In genomic region chr9:137694962-137695875, GRCh38 we compare ENCODE assay signal across 8 cellular contexts.
A peak's percentile ranks its signal among the peaks of the same experiment; 100 is the strongest.
DNase-seq lines count a peak whose midpoint lies in the region; ATAC-seq and TF ChIP-seq lines count a peak whose summit lies in the region.

No MANE protein-coding gene starts in this region.

- H3K79me2 ChIP-seq in mammary epithelial cell (ENCODE audit: insufficient read depth, low read length) (peaks cover 94% of the 10 kb centered on the region), fibroblast of lung (ENCODE audit: control insufficient read depth, insufficient read depth, low read length) (peaks cover 69% of the 10 kb centered on the region)

- peaks cover 14% of the 10 kb centered on the region for H3K4me1 Mint-ChIP-seq in MCF 10A (ENCODE audit: insufficient read depth, unreplicated experiment)
- peaks cover 44 to 79% (median 69%) of the 10 kb centered on the region in 4 donors for H3K4me1 Mint-ChIP-seq in naive thymus-derived CD8-positive, alpha-beta T cell

- H3K36me3 ChIP-seq in mammary epithelial cell (ENCODE audit: insufficient read depth, low read length): no peaks in the 10 kb centered on the region
- no peaks in the 10 kb centered on the region for H3K36me3 ChIP-seq in fibroblast of lung (ENCODE audit: control insufficient read depth, insufficient read depth, low read length)

- DNase-seq in MCF 10A (ENCODE audit: unreplicated experiment) (peak; percentile 32), mammary epithelial cell (no peak), SK-N-DZ (ENCODE audit: low spot score) (peak; percentile 64), fibroblast of lung (ENCODE audit: low read depth in 2 of 2) (peak in 1 of 2 donors; percentile 27)
- peak in 2 of 10 donors; percentile 21 to 28 for DNase-seq in naive thymus-derived CD8-positive, alpha-beta T cell

- POLR2A ChIA-PET in MCF 10A (lab: Yijun Ruan, JAX): interaction anchor here (0.8 kb wide), 1 partner anchor 74 kb away, joined by 3 read pairs; no protein-coding TSS in a partner anchor
- POLR2A ChIA-PET in naive thymus-derived CD8-positive, alpha-beta T cell (lab: Charles Lee): no interaction called here

- H2AFZ ChIP-seq in mammary epithelial cell (ENCODE audit: low read depth, low read length) (no peak overlapping the region), fibroblast of lung (ENCODE audit: low read length) (no peak overlapping the region)

- no TSS peak for BruUV-seq in MCF 10A (replicated peaks; lab: Mats Ljungman, UMichigan)
- no TSS peak for BruUV-seq in mammary epithelial cell (replicated peaks; lab: Mats Ljungman, UMichigan)

- peaks cover 28% of the 10 kb centered on the region for H3K36me3 Mint-ChIP-seq in MCF 10A (ENCODE audit: insufficient read depth, unreplicated experiment)
- H3K36me3 Mint-ChIP-seq in naive thymus-derived CD8-positive, alpha-beta T cell: peaks cover 0 to 15% (median 2%) of the 10 kb centered on the region in 3 donors

- no peak overlapping the region for H3K4me2 ChIP-seq in mammary epithelial cell (ENCODE audit: insufficient read depth, low read depth, low read length)
- H3K4me2 ChIP-seq in fibroblast of lung (ENCODE audit: extremely low read depth, insufficient read depth, low read length): no peak overlapping the region

- H3K4me1 ChIP-seq in mammary epithelial cell (ENCODE audit: insufficient read depth, low read length) (peaks cover 5% of the 10 kb centered on the region), fibroblast of lung (ENCODE audit: control insufficient read depth, extremely low read depth, insufficient read depth, low read length) (no peaks in the 10 kb centered on the region)

- no peak overlapping the region for H3K27ac ChIP-seq in mammary epithelial cell (ENCODE audit: insufficient read depth, low read depth, low read length)
- H3K27ac ChIP-seq in fibroblast of lung (ENCODE audit: insufficient read depth, low read length): no peak overlapping the region

- in situ Hi-C loops in mammary epithelial cell (cut with MboI; ENCODE audit: low sequenced_read_pairs in 2 of 2): no loop called here

- H3K27me3 Mint-ChIP-seq in MCF 10A (ENCODE audit: insufficient read depth, unreplicated experiment): no peaks in the 10 kb centered on the region
- H3K27me3 Mint-ChIP-seq in naive thymus-derived CD8-positive, alpha-beta T cell: no peaks in the 10 kb centered on the region

- no peak overlapping the region for H3K27ac Mint-ChIP-seq in MCF 10A (ENCODE audit: low read depth, unreplicated experiment)
- peak overlapping the region in 5 of 10 donors; percentile 7 to 86 (median 38) for H3K27ac Mint-ChIP-seq in naive thymus-derived CD8-positive, alpha-beta T cell

- H4K20me1 ChIP-seq in mammary epithelial cell (ENCODE audit: insufficient read depth, low read length): peaks cover 2% of the 10 kb centered on the region
- no peaks in the 10 kb centered on the region for H4K20me1 ChIP-seq in fibroblast of lung (ENCODE audit: control insufficient read depth, extremely low read depth, insufficient read depth, low read length)

- H3K27me3 ChIP-seq in mammary epithelial cell (ENCODE audit: insufficient read depth, low read length) (no peaks in the 10 kb centered on the region), fibroblast of lung (ENCODE audit: control insufficient read depth, insufficient read depth, low read length) (no peaks in the 10 kb centered on the region)

- no peak overlapping the region for H3K4me3 Mint-ChIP-seq in MCF 10A (ENCODE audit: unreplicated experiment)
- peak overlapping the region in 3 of 10 donors; percentile 1 to 46 (median 32) for H3K4me3 Mint-ChIP-seq in naive thymus-derived CD8-positive, alpha-beta T cell

- H3K9ac ChIP-seq in mammary epithelial cell (ENCODE audit: insufficient read depth, low read length) (no peak overlapping the region), fibroblast of lung (ENCODE audit: insufficient read depth, low read length) (no peak overlapping the region)

- dilution Hi-C loops in mammary epithelial cell (cut with HindIII; ENCODE audit: low sequenced_read_pairs): no loop called here

- H3K9me3 Mint-ChIP-seq in MCF 10A (ENCODE audit: unreplicated experiment): no peaks in the 10 kb centered on the region
- no peaks in the 10 kb centered on the region for H3K9me3 Mint-ChIP-seq in naive thymus-derived CD8-positive, alpha-beta T cell

- 70% methylated on average over 11 of the region's 22 CpGs for WGBS in mammary epithelial cell (ENCODE audit: low coverage, missing lambda C conversion rate)

- intact Hi-C loops in MCF 10A (cut with micrococcal nuclease) (no loop called here), mammary epithelial cell (cut with micrococcal nuclease) (no loop called here)

- H3K4me3 ChIP-seq in mammary epithelial cell (replicated peaks in 1 of 3; ENCODE audit: insufficient read depth in 1 of 3, low read depth in 2 of 3, low read length in 3 of 3): no peak overlapping the region
- H3K4me3 ChIP-seq in fibroblast of lung (replicated peaks in 1 of 4; ENCODE audit: control extremely low read depth in 1 of 4, insufficient read depth in 1 of 4, low read depth in 3 of 4, low read length in 4 of 4): no peak overlapping the region

- peak; percentile 49 to 54 for ATAC-seq in naive thymus-derived CD8-positive, alpha-beta T cell
- no peak for ATAC-seq in GM18867 (IDR thresholded peaks at IDR 0.05; ENCODE audit: unreplicated experiment)
- ATAC-seq in HG03521 (IDR thresholded peaks at IDR 0.05; ENCODE audit: unreplicated experiment): no peak
- no peak for ATAC-seq in GM21423 (IDR thresholded peaks at IDR 0.05; ENCODE audit: unreplicated experiment)

- H3K9me3 ChIP-seq in mammary epithelial cell (replicated peaks; ENCODE audit: insufficient read depth, low read length): no peaks in the 10 kb centered on the region
- no peaks in the 10 kb centered on the region for H3K9me3 ChIP-seq in fibroblast of lung (ENCODE audit: control insufficient read depth, insufficient read depth, low read depth, low read length)

- CTCF ChIA-PET in MCF 10A (lab: Yijun Ruan, JAX): interaction anchor here (0.9 to 1.3 kb wide), 4 partner anchors 10 to 26 kb away, joined by 3 to 4 read pairs (median 3); no protein-coding TSS in a partner anchor
- CTCF ChIA-PET in mammary epithelial cell (lab: Charles Lee; ENCODE audit: low non-redundant PET): no interaction called here

- TF ChIP-seq CTCF in MCF 10A (IDR thresholded peaks at IDR 0.05; ENCODE audit: unreplicated experiment) (peak; percentile 13), mammary epithelial cell (conservative IDR thresholded peaks at IDR 0.05 in 1 of 2, IDR thresholded peaks at IDR 0.05 in 1 of 2; ENCODE audit: extremely low read depth in 1 of 2, insufficient read depth in 1 of 2, low read depth in 1 of 2, low read length in 2 of 2) (peak in 1 of 2 donors; percentile 42), fibroblast of lung (conservative IDR thresholded peaks at IDR 0.05 in 1 of 2, IDR thresholded peaks at IDR 0.05 in 1 of 2; ENCODE audit: low read depth in 1 of 2, low read length in 2 of 2) (peak; percentile 47 to 59)

Comparison
In these comparisons a context has a peak if more than half of its experiments do, and no peak if none do; other contexts are left out.
1. ATAC-seq: peak in naive thymus-derived CD8-positive, alpha-beta T cell (2 of 2); none in GM18867 (single experiment), HG03521 (single experiment) and GM21423 (single experiment).